Comparison of ENCODE assay signal across 24 cellular contexts in the genomic region with DNA sequence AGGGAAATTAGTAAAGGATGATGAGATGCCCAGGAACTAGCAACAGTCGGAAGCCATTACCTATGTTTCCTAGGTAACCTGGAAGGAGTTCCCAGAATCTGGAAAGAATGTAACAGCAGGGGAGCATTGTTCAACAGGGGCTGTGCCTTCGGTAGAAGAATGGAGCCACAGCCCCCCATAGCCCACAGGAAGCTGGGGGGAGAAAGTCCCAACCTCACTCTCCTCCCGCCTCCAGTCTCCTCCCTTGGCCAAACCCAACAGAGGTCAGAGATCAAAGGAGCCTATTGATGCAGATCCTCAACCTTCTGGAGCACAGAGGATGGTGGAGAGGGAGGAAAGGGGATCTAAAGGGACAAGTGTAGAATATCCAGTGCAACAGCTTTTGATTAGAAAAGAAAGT.
A peak's percentile ranks its signal among the peaks of the same experiment; 100 is the strongest.
DNase-seq lines count a peak whose midpoint lies in the region; ATAC-seq and TF ChIP-seq lines count a peak whose summit lies in the region.
"Had no signal": no experiment of that assay in that cellular context is flagged by ENCODE, and none has a peak within 500 bp of the region (broad histone marks: within the 10 kb centered on the region; RNA-seq: fewer than 3 reads in every experiment).

No MANE protein-coding gene starts in this region.

- peaks cover 1% of the 10 kb centered on the region; the same call in 1 of the 2 replicates for H3K9me3 ChIP-seq in iPS DF 6.9 (ENCODE audit: control insufficient read depth, insufficient read depth, low read length)
- H3K9me3 ChIP-seq in smooth muscle cell (replicated peaks; ENCODE audit: low read depth), result no peaks in the 10 kb centered on the region
- H3K9me3 ChIP-seq: HAP-1 had no signal

- peak overlapping the region; percentile 89 for H3K27ac Mint-ChIP-seq in HFFc6
- H3K27ac Mint-ChIP-seq: IgD-negative memory B cell; natural killer cell treated with Interleukin-12 subunit alpha and Interleukin-12 subunit beta and Interleukin-15 and Interleukin-18, amount 100 ng/mL, for 72 hours had no signal

- H3F3A ChIP-seq in smooth muscle cell (ENCODE audit: low read depth), result peaks cover 13% of the 10 kb centered on the region

- ATAC-seq in HG03378 (IDR thresholded peaks at IDR 0.05; ENCODE audit: unreplicated experiment), result no peak
- ATAC-seq: esophagus mucosa; natural killer cell treated with Interleukin-12 subunit alpha and Interleukin-12 subunit beta and Interleukin-15 and Interleukin-18, amount 100 ng/mL, for 72 hours had no signal

- no peak overlapping the region for H3K4me3 Mint-ChIP-seq in HFFc6
- H3K4me3 Mint-ChIP-seq: IgD-negative memory B cell; natural killer cell treated with Interleukin-12 subunit alpha and Interleukin-12 subunit beta and Interleukin-15 and Interleukin-18, amount 100 ng/mL, for 72 hours had no signal

- peaks cover 3% of the 10 kb centered on the region for H3K9me3 Mint-ChIP-seq in HFFc6
- H3K9me3 Mint-ChIP-seq: natural killer cell treated with Interleukin-12 subunit alpha and Interleukin-12 subunit beta and Interleukin-15 and Interleukin-18, amount 100 ng/mL, for 72 hours had no signal

- H3K9ac ChIP-seq in smooth muscle cell (ENCODE audit: low read depth), result no peak overlapping the region

- no CpG with 5 or more reads among the region's 3 CpGs for WGBS in iPS DF 6.9 (ENCODE audit: insufficient coverage, insufficient read length)
- 75% methylated on average over 3 of the region's 3 CpGs for WGBS in smooth muscle cell (ENCODE audit: low lambda C conversion rate)

- H3K36me3 ChIP-seq in iPS DF 6.9 (ENCODE audit: control insufficient read depth, insufficient read depth, low read length) (no peaks in the 10 kb centered on the region), smooth muscle cell (ENCODE audit: low read depth) (no peaks in the 10 kb centered on the region)
- H3K36me3 ChIP-seq: HAP-1 had no signal

- no peak overlapping the region for H2AFZ ChIP-seq in smooth muscle cell (ENCODE audit: low read depth)

- H3K4me3 ChIP-seq in iPS DF 6.9 (ENCODE audit: low read length) (no peak overlapping the region), smooth muscle cell (no peak overlapping the region)
- H3K4me3 ChIP-seq: HAP-1 had no signal

- peaks cover 9% of the 10 kb centered on the region; the same call in 1 of the 2 replicates for H3K36me3 Mint-ChIP-seq in HFFc6 (ENCODE audit: low read depth)
- H3K36me3 Mint-ChIP-seq: IgD-negative memory B cell; natural killer cell treated with Interleukin-12 subunit alpha and Interleukin-12 subunit beta and Interleukin-15 and Interleukin-18, amount 100 ng/mL, for 72 hours had no signal

- H3K4me1 ChIP-seq in iPS DF 6.9 (ENCODE audit: control insufficient read depth, insufficient read depth, low read length), result peaks cover 3% of the 10 kb centered on the region; the same call in 1 of the 2 replicates
- H3K4me1 ChIP-seq in smooth muscle cell (ENCODE audit: low read depth), result peaks cover 10% of the 10 kb centered on the region

- H3K27me3 Mint-ChIP-seq in HFFc6 (ENCODE audit: insufficient read depth), result no peaks in the 10 kb centered on the region; the same call in 1 of the 2 replicates

- H4K20me1 ChIP-seq in smooth muscle cell (ENCODE audit: low read depth), result no peaks in the 10 kb centered on the region

- H3K27me3 ChIP-seq in iPS DF 6.9 (ENCODE audit: control insufficient read depth, insufficient read depth, low read length) (no peaks in the 10 kb centered on the region), smooth muscle cell (ENCODE audit: low read depth) (no peaks in the 10 kb centered on the region)

- H3K27ac ChIP-seq in iPS DF 6.9 (ENCODE audit: low read length) (no peak overlapping the region), smooth muscle cell (ENCODE audit: low read depth) (peak overlapping the region; percentile 69)

- peaks cover 53% of the 10 kb centered on the region for H3K4me1 Mint-ChIP-seq in HFFc6 (ENCODE audit: low read depth)
- H3K4me1 Mint-ChIP-seq: IgD-negative memory B cell had no signal

- no peak overlapping the region for H3K4me2 ChIP-seq in smooth muscle cell

- no peaks in the 10 kb centered on the region for H3K79me2 ChIP-seq in smooth muscle cell (ENCODE audit: low read depth)

- TF ChIP-seq CTCF in HFFc6 (IDR thresholded peaks at IDR 0.05), result no peak
- no peak for TF ChIP-seq CTCF in smooth muscle cell (IDR thresholded peaks at IDR 0.05; ENCODE audit: borderline replicate concordance, insufficient read depth, poor library complexity, severe bottlenecking)

- DNase-seq in HFFc6 (no peak), NCI-H748 treated with DMSO at 0.1 percent for 48 hours (lab: John Stamatoyannopoulos, UW) (peak; percentile 56), iPS DF 6.9 (ENCODE audit: low read depth, low spot score) (peak; percentile 81), smooth muscle cell (lab: John Stamatoyannopoulos, UW; ENCODE audit: unreplicated experiment) (no peak), HUDEP-2 (lab: John Stamatoyannopoulos, UW; ENCODE audit: unreplicated experiment in 76 of 76) (no peak), ureter (ENCODE audit: low spot score) (no peak)
- DNase-seq in stimulated activated CD4-positive, alpha-beta T cell treated with anti-CD3 and anti-CD28 coated beads, Interleukin-12 subunit alpha, Interleukin-12 subunit beta, amount 100 ng/mL, for 4 hours, result no peak
- DNase-seq: activated CD4-positive, alpha-beta T cell treated with anti-CD3 and anti-CD28 coated beads, Interleukin-2, amount 50 U/mL, for 48 hours; activated gamma-delta T cell treated with Interleukin-2 at 50 U/mL for 16 hours; activated T-cell treated with anti-CD3 and anti-CD28 coated beads for 4 hours; amygdala; central memory CD4-positive, alpha-beta T cell; DMS 273 treated with DMSO at 0.1 percent for 48 hours; effector CD4-positive, alpha-beta T cell; kidney; MM.1S; NCI-H82; stimulated activated CD4-positive, alpha-beta T cell treated with anti-CD3 and anti-CD28 coated beads, Interleukin-4, amount 100 ng/mL, for 4 hours; T-helper 2 cell had no signal

Comparison
In these comparisons a context has a peak if more than half of its experiments do, and no peak if none do; other contexts are left out.
1. DNase-seq: peak in NCI-H748 treated with DMSO at 0.1 percent for 48 hours (single experiment) and iPS DF 6.9 (single experiment); none in HFFc6 (single experiment), smooth muscle cell (single experiment), HUDEP-2 (0 of 76), stimulated activated CD4-positive, alpha-beta T cell treated with anti-CD3 and anti-CD28 coated beads, Interleukin-12 subunit alpha, Interleukin-12 subunit beta, amount 100 ng/mL, for 4 hours (single experiment) and ureter (single experiment).